9 cellular contexts compared by ENCODE assay signal in genomic region chr7:135510603-135511183, GRCh38. TPM values are rescaled to one million over a fixed set of nuclear protein-coding genes. Genes with fewer than 3 reads are reported as not detected.
DNase-seq lines count a peak whose midpoint lies in the region; ATAC-seq, FAIRE-seq and TF ChIP-seq lines count a peak whose summit lies in the region.
"Had no signal": no experiment of that assay in that cellular context is flagged by ENCODE, and none has a peak within 500 bp of the region (broad histone marks: within the 10 kb centered on the region; RNA-seq: fewer than 3 reads in every experiment).

No MANE protein-coding gene starts in this region.

- peak overlapping the region; percentile 93 for H3K4me3 ChIP-seq in astrocyte (ENCODE audit: insufficient read depth, low read depth, low read length)
- peak overlapping the region; percentile 67 for H3K4me3 ChIP-seq in urinary bladder (ENCODE audit: low read depth, low read length)

- H3K36me3 ChIP-seq in KOPT-K1 (ENCODE audit: insufficient read depth, low read length) (no peaks in the 10 kb centered on the region), astrocyte (ENCODE audit: insufficient read depth, low read length) (no peaks in the 10 kb centered on the region), urinary bladder (ENCODE audit: insufficient read depth) (no peaks in the 10 kb centered on the region)

- no peak overlapping the region for H3K27ac Mint-ChIP-seq in astrocyte (ENCODE audit: unreplicated experiment)

- ATAC-seq in GM18907 (IDR thresholded peaks at IDR 0.05; ENCODE audit: unreplicated experiment) (no peak), HG03280 (IDR thresholded peaks at IDR 0.05; ENCODE audit: unreplicated experiment) (no peak)

- no peaks in the 10 kb centered on the region for H3K36me3 Mint-ChIP-seq in astrocyte (ENCODE audit: low read depth, unreplicated experiment)

- peaks cover 11% of the 10 kb centered on the region for H3K4me1 Mint-ChIP-seq in astrocyte (ENCODE audit: low read depth, unreplicated experiment)

- no peaks in the 10 kb centered on the region for H3K9me3 Mint-ChIP-seq in astrocyte (ENCODE audit: unreplicated experiment)

- H2AFZ ChIP-seq in astrocyte (ENCODE audit: low read depth, low read length): peak overlapping the region; percentile 99

- WGBS in urinary bladder: 2% methylated on average over 16 of the region's 16 CpGs

- H4K20me1 ChIP-seq in astrocyte (ENCODE audit: insufficient read depth, low read length): peaks cover 27% of the 10 kb centered on the region

- no peaks in the 10 kb centered on the region for H3K27me3 ChIP-seq in astrocyte (ENCODE audit: insufficient read depth, low read length)

- no peaks in the 10 kb centered on the region for H3K9me3 ChIP-seq in KOPT-K1 (ENCODE audit: insufficient read depth, low read length, poor library complexity, severe bottlenecking)
- no peaks in the 10 kb centered on the region for H3K9me3 ChIP-seq in astrocyte (ENCODE audit: insufficient read depth, low read depth, low read length)

- H3K9ac ChIP-seq in astrocyte (ENCODE audit: low read length): peak overlapping the region; percentile 99

- peak; percentile 8 for DNase-seq in Daoy (ENCODE audit: low read depth)
- no peak for DNase-seq in astrocyte (ENCODE audit: low read depth)
- peak; percentile 12 for DNase-seq in left kidney (ENCODE audit: low read depth, low spot score)
- DNase-seq in COLO829 (ENCODE audit: low spot score): no peak

- TF ChIP-seq CTCF in astrocyte (IDR thresholded peaks at IDR 0.05; ENCODE audit: insufficient read depth, low read depth, low read length): no peak

- H3K4me3 Mint-ChIP-seq in astrocyte (ENCODE audit: unreplicated experiment): no peak overlapping the region

- FAIRE-seq in astrocyte (lab: Jason Lieb, UNC): no peak
- FAIRE-seq: TTC549 had no signal

- H3K4me2 ChIP-seq in astrocyte (ENCODE audit: low read length): peak overlapping the region; percentile 97

- peaks cover 8% of the 10 kb centered on the region for H3K4me1 ChIP-seq in astrocyte (ENCODE audit: insufficient read depth, low read length)
- H3K4me1 ChIP-seq in urinary bladder (ENCODE audit: insufficient read depth): no peaks in the 10 kb centered on the region

- no peaks in the 10 kb centered on the region for H3K27me3 Mint-ChIP-seq in astrocyte (ENCODE audit: low read depth, unreplicated experiment)

- H3K27ac ChIP-seq in KOPT-K1 (ENCODE audit: low read depth, low read length, poor library complexity, severe bottlenecking) (peak overlapping the region; percentile 86), astrocyte (ENCODE audit: low read depth, low read length) (no peak overlapping the region), urinary bladder (ENCODE audit: low read depth) (no peak overlapping the region)

- H3K79me2 ChIP-seq in astrocyte (ENCODE audit: insufficient read depth, low read length): peaks cover 41% of the 10 kb centered on the region

RNA-seq across cellular contexts. Expression of gene CNOT4, which starts 0.8 kb away (rescaled TPM):
- total RNA-seq in Daoy (2014; rRNA removed; shearing (Covaris generic)): 2.6 and 5.0 TPM in 2 replicates
- total RNA-seq in astrocyte (22.1 and 24.9 TPM in 2 replicates), urinary bladder (36.1 TPM)
- 11.7 TPM for polyA plus RNA-seq in urinary bladder

RNA-seq across cellular contexts. Expression of gene NUP205, which starts 47.0 kb away (rescaled TPM):
- 101 and 102 TPM in 2 replicates for total RNA-seq in Daoy (2014; rRNA removed; shearing (Covaris generic))
- total RNA-seq in astrocyte (47.1 and 50.5 TPM in 2 replicates), urinary bladder (50.6 TPM)
- 21.4 TPM for polyA plus RNA-seq in urinary bladder

Comparison
In these comparisons a context has a peak if more than half of its experiments do, and no peak if none do; other contexts are left out.
1. DNase-seq: peak in Daoy (single experiment) and left kidney (single experiment); none in astrocyte (single experiment) and COLO829 (single experiment).